Comparison of ENCODE assay signal across 1 cellular context in the genomic region with DNA sequence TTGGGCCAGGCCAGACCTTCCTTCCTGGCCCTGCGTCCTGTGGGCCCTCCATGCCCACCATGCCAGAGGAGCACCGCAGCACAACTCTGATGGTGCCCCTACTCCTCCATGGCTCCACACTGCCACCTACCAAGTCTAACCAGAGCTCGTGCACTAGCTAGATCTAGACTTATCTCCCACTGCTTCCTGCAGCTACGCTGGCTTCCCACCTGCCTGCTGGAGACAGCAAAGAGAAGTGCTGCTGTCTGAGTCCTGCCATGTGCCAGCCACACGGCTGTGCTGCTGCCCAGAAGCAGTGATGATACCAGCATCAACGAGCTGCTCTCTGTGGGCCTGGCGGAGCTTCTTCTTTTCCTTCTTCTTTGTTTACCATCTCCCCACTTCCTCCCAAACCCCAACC.
TF ChIP-seq lines count a peak whose summit lies in the region.

No MANE protein-coding gene starts in this region.

TF ChIP-seq in IMR-90, 13 proteins besides CTCF, POLR2A, EP300 and RAD21:
- TF ChIP-seq, protein P1, sequence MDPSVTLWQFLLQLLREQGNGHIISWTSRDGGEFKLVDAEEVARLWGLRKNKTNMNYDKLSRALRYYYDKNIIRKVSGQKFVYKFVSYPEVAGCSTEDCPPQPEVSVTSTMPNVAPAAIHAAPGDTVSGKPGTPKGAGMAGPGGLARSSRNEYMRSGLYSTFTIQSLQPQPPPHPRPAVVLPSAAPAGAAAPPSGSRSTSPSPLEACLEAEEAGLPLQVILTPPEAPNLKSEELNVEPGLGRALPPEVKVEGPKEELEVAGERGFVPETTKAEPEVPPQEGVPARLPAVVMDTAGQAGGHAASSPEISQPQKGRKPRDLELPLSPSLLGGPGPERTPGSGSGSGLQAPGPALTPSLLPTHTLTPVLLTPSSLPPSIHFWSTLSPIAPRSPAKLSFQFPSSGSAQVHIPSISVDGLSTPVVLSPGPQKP (IDR thresholded peaks at IDR 0.05; ENCODE audit: borderline replicate concordance, low read depth, low read length) = no peak
- TF ChIP-seq USF2 (IDR thresholded peaks at IDR 0.05; ENCODE audit: low read depth, low read length) = no peak
